ENCODE assay signal across 8 cellular contexts in genomic region chr10:73781879-73782748, GRCh38. TPM values are rescaled to one million over a fixed set of nuclear protein-coding genes. Genes with fewer than 3 reads are reported as not detected.
DNase-seq lines count a peak whose midpoint lies in the region; ATAC-seq and TF ChIP-seq lines count a peak whose summit lies in the region.

TSS of gene CHCHD1 (plus strand) at chr10:73782048. CDS start at chr10:73782076, 28 bp downstream.

- peaks cover 4% of the 10 kb centered on the region for H3K27me3 Mint-ChIP-seq in neural progenitor cell (ENCODE audit: insufficient read depth, low read depth)

- H3K36me3 Mint-ChIP-seq in neural progenitor cell, result no peaks in the 10 kb centered on the region

- H3K4me1 ChIP-seq in neural progenitor cell, result peaks cover 26% of the 10 kb centered on the region
- peaks cover 34% of the 10 kb centered on the region for H3K4me1 ChIP-seq in stomach smooth muscle (ENCODE audit: control insufficient read depth, insufficient read depth, low read length)

- no peaks in the 10 kb centered on the region for H3K9me3 Mint-ChIP-seq in neural progenitor cell

- no peak for TF ChIP-seq CTCF in foreskin fibroblast (IDR thresholded peaks at IDR 0.05; ENCODE audit: low read depth, low read length)
- no peak for TF ChIP-seq CTCF in neural progenitor cell (IDR thresholded peaks at IDR 0.05)

- peaks cover 39% of the 10 kb centered on the region for H3K4me1 Mint-ChIP-seq in neural progenitor cell

- H3K9me3 ChIP-seq in neural progenitor cell (ENCODE audit: low read depth), result no peaks in the 10 kb centered on the region
- no peaks in the 10 kb centered on the region for H3K9me3 ChIP-seq in stomach smooth muscle (ENCODE audit: control insufficient read depth in 2 of 2, low read length in 2 of 2)

- H4K20me1 ChIP-seq in neural progenitor cell (ENCODE audit: low read depth), result peaks cover 32% of the 10 kb centered on the region

- H3K4me3 ChIP-seq in foreskin fibroblast (ENCODE audit: low read depth in 1 of 2, low read length in 2 of 2), result peak within 1 kb of the TSS; percentile 79 to 93
- H3K4me3 ChIP-seq in neural progenitor cell, result peak within 1 kb of the TSS; percentile 65
- peak within 1 kb of the TSS; percentile 89 to 90 for H3K4me3 ChIP-seq in stomach smooth muscle (ENCODE audit: low read length in 2 of 2)

- H3K9ac ChIP-seq in neural progenitor cell (peak within 1 kb of the TSS; percentile 81), stomach smooth muscle (ENCODE audit: low read length in 2 of 2) (peak within 1 kb of the TSS; percentile 86 to 91)

- H3F3A ChIP-seq in neural progenitor cell (ENCODE audit: low read depth), result peaks cover 43% of the 10 kb centered on the region

- peak within 1 kb of the TSS; percentile 63 for H2AFZ ChIP-seq in neural progenitor cell (replicated peaks)

- H3K27ac Mint-ChIP-seq in neural progenitor cell, result peak within 1 kb of the TSS; percentile 99

- DNase-seq in DMS153 (lab: John Stamatoyannopoulos, UW) (peak; percentile 51), LHCN-M2 (ENCODE audit: low read depth) (peak; percentile 85), SHP77 treated with DMSO at 0.1 percent for 48 hours (lab: John Stamatoyannopoulos, UW) (peak; percentile 16), activated gamma-delta T cell treated with Interleukin-2 at 50 U/mL for 16 hours (peak; percentile 90), foreskin fibroblast (peak; percentile 87 to 96), neural progenitor cell (ENCODE audit: low spot score) (peak; percentile 93)

- peak within 1 kb of the TSS; percentile 100 for H3K4me2 ChIP-seq in neural progenitor cell

- ATAC-seq in GM21723 (IDR thresholded peaks at IDR 0.05; ENCODE audit: unreplicated experiment), result peak; percentile 54

- H3K27ac ChIP-seq in neural progenitor cell, result peak within 1 kb of the TSS; percentile 59
- H3K27ac ChIP-seq in stomach smooth muscle (ENCODE audit: low read length), result peak within 1 kb of the TSS; percentile 85

- peaks cover 83% of the 10 kb centered on the region for H3K79me2 ChIP-seq in neural progenitor cell (ENCODE audit: low read depth)

- peak within 1 kb of the TSS; percentile 97 for H3K4me3 Mint-ChIP-seq in neural progenitor cell

- H3K36me3 ChIP-seq in neural progenitor cell, result no peaks in the 10 kb centered on the region
- H3K36me3 ChIP-seq in stomach smooth muscle (ENCODE audit: control insufficient read depth in 2 of 2, insufficient read depth in 2 of 2, low read length in 2 of 2), result peaks cover 3 to 4% of the 10 kb centered on the region in 2 donors

- no peaks in the 10 kb centered on the region for H3K27me3 ChIP-seq in neural progenitor cell
- H3K27me3 ChIP-seq in stomach smooth muscle (ENCODE audit: control insufficient read depth in 1 of 2, insufficient read depth in 2 of 2, low read length in 2 of 2), result no peaks in the 10 kb centered on the region

RNA-seq across cellular contexts. Expression of gene CHCHD1, which starts in this region (rescaled TPM):
- total RNA-seq in LHCN-M2 (2014; rRNA removed), result 32.5 and 40.1 TPM in 2 replicates
- 85.1 TPM for polyA plus RNA-seq in LHCN-M2 (2012)
- 51.3 and 66.7 TPM in 2 replicates for total RNA-seq in neural progenitor cell (ENCODE audit: low replicate concordance)

Comparison
In these comparisons a context has a peak if more than half of its experiments do, and no peak if none do; other contexts are left out.
1. Peak in every context shown above with its lines: DNase-seq, ATAC-seq, H3K4me3 ChIP-seq and H3K27ac ChIP-seq.
2. DNase-seq: peak in every context shown above with its lines; median percentile 93 in neural progenitor cell; 92 in foreskin fibroblast; 90 in activated gamma-delta T cell treated with Interleukin-2 at 50 U/mL for 16 hours; 85 in LHCN-M2; 51 in DMS153; 16 in SHP77 treated with DMSO at 0.1 percent for 48 hours.